9 cellular contexts compared by ENCODE assay signal in the genomic region with DNA sequence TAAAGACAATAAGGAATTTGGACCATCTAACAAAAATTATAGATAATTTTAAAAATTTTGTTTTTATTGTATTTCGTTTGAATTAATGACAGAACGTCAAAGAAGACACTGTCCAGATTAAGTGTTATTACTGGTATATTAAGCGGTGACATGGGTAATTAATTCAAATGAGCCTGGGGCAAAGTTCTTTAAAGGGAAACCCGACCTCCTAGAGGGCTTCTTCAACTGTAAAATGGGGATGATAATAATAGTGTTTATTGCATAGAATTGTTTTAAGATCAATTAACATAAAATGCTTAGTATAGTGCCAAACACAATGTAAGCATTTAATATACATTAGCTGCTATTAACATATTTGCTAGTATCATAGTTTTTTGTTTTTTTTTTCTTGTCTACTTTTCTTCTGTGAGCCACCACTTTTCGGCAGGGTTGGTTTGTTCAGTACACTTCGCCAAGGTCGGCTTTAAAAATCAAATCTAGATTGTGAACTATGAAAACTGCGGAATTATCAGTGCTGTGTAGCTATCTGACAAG. TPM values are rescaled to one million over a fixed set of nuclear protein-coding genes. Genes with fewer than 3 reads are reported as not detected.
DNase-seq lines count a peak whose midpoint lies in the region; ATAC-seq and TF ChIP-seq lines count a peak whose summit lies in the region.
"Had no signal": no experiment of that assay in that cellular context is flagged by ENCODE, and none has a peak within 500 bp of the region (broad histone marks: within the 10 kb centered on the region; RNA-seq: fewer than 3 reads in every experiment).

No MANE protein-coding gene starts in this region.

- DNase-seq in NCI-H2171 treated with DMSO at 0.1 percent for 48 hours (lab: John Stamatoyannopoulos, UW), result peak; percentile 64
- DNase-seq in NCI-H2171 (lab: John Stamatoyannopoulos, UW), result no peak
- DNase-seq in NCI-H146 (lab: John Stamatoyannopoulos, UW), result peak; percentile 70
- no peak for DNase-seq in mammary epithelial cell
- no peak for DNase-seq in DMS53 treated with DMSO at 0.1 percent for 48 hours (lab: John Stamatoyannopoulos, UW; ENCODE audit: unreplicated experiment)
- no peak for DNase-seq in activated CD4-positive, alpha-beta T cell treated with anti-CD3 and anti-CD28 coated beads for 4 hours

- H3K36me3 ChIP-seq in mammary epithelial cell (ENCODE audit: insufficient read depth, low read length) (no peaks in the 10 kb centered on the region), mucosa of stomach (ENCODE audit: control insufficient read depth, insufficient read depth, low read length) (no peaks in the 10 kb centered on the region)

- H3K9ac ChIP-seq in mammary epithelial cell (ENCODE audit: insufficient read depth, low read length) (peak overlapping the region; percentile 87), mucosa of stomach (ENCODE audit: low read length) (peak overlapping the region; percentile 82)

- dilution Hi-C loops in mammary epithelial cell (cut with HindIII; ENCODE audit: low sequenced_read_pairs), result no loop called here

- intact Hi-C loops in mammary epithelial cell (cut with micrococcal nuclease), result loop anchor here (1.0 to 5.0 kb wide), 5 partner anchors 10 to 313 kb away; a partner anchor contains a TSS

- BruUV-seq in mammary epithelial cell (replicated peaks; lab: Mats Ljungman, UMichigan), result TSS peak; percentile 97

- H3K9me3 ChIP-seq in mammary epithelial cell (replicated peaks; ENCODE audit: insufficient read depth, low read length), result no peaks in the 10 kb centered on the region
- no peaks in the 10 kb centered on the region for H3K9me3 ChIP-seq in mucosa of stomach (ENCODE audit: control insufficient read depth, low read length)

- H4K20me1 ChIP-seq in mammary epithelial cell (ENCODE audit: insufficient read depth, low read length), result no peaks in the 10 kb centered on the region

- H3K4me3 ChIP-seq in mammary epithelial cell (replicated peaks in 1 of 3; ENCODE audit: insufficient read depth in 1 of 3, low read depth in 2 of 3, low read length in 3 of 3), result peak overlapping the region; percentile 80 to 95 (median 81)
- H3K4me3 ChIP-seq in mucosa of stomach (ENCODE audit: low read length), result peak overlapping the region; percentile 79

- WGBS in mammary epithelial cell (ENCODE audit: low coverage, missing lambda C conversion rate), result 1% methylated on average over 8 of the region's 8 CpGs

- in situ Hi-C loops in mammary epithelial cell (cut with MboI; ENCODE audit: low sequenced_read_pairs in 2 of 2), result loop anchor here in 1 of 2 donors (25.0 kb wide), 1 partner anchor 188 kb away; no protein-coding TSS in a partner anchor

- H3K4me1 ChIP-seq in mammary epithelial cell (ENCODE audit: insufficient read depth, low read length) (peaks cover 7% of the 10 kb centered on the region), mucosa of stomach (ENCODE audit: control insufficient read depth, insufficient read depth, low read length) (peaks cover 17% of the 10 kb centered on the region)

- H3K27ac ChIP-seq in mammary epithelial cell (ENCODE audit: insufficient read depth, low read depth, low read length), result peak overlapping the region; percentile 81

- no peak for TF ChIP-seq CTCF in mammary epithelial cell (conservative IDR thresholded peaks at IDR 0.05 in 1 of 2, IDR thresholded peaks at IDR 0.05 in 1 of 2; ENCODE audit: extremely low read depth in 1 of 2, insufficient read depth in 1 of 2, low read depth in 1 of 2, low read length in 2 of 2)

- no peak for ATAC-seq in HG02970 (IDR thresholded peaks at IDR 0.05; ENCODE audit: low FRiP score, unreplicated experiment)

- H3K27me3 ChIP-seq in mammary epithelial cell (ENCODE audit: insufficient read depth, low read length) (no peaks in the 10 kb centered on the region), mucosa of stomach (ENCODE audit: control insufficient read depth, insufficient read depth, low read length) (no peaks in the 10 kb centered on the region)

- peak overlapping the region; percentile 90 for H3K4me2 ChIP-seq in mammary epithelial cell (ENCODE audit: insufficient read depth, low read depth, low read length)

- H2AFZ ChIP-seq in mammary epithelial cell (ENCODE audit: low read depth, low read length), result peak overlapping the region; percentile 96

- CTCF ChIA-PET in mammary epithelial cell (lab: Charles Lee; ENCODE audit: low non-redundant PET), result no interaction called here

- H3K79me2 ChIP-seq in mammary epithelial cell (ENCODE audit: insufficient read depth, low read length), result peaks cover 45% of the 10 kb centered on the region

RNA-seq across cellular contexts. Expression of a gene that starts 0.5 kb away (rescaled TPM):
- 10 to 100 TPM; 45.0 to 65.0 TPM for total RNA-seq in mammary epithelial cell
- polyA plus RNA-seq in mammary epithelial cell, result 21.3 TPM
- 44.1 TPM for polyA minus RNA-seq in mammary epithelial cell

RNA-seq across cellular contexts. Expression of a gene that starts 3.8 kb away (rescaled TPM):
- not detected for total RNA-seq in mammary epithelial cell
- polyA plus RNA-seq in mammary epithelial cell, result not detected
- polyA minus RNA-seq in mammary epithelial cell, result not detected
- total RNA-seq: Daoy had no signal

Comparison
In these comparisons a context has a peak if more than half of its experiments do, and no peak if none do; other contexts are left out.
1. DNase-seq: peak in NCI-H2171 treated with DMSO at 0.1 percent for 48 hours (single experiment) and NCI-H146 (single experiment); none in NCI-H2171 (single experiment), mammary epithelial cell (single experiment), DMS53 treated with DMSO at 0.1 percent for 48 hours (single experiment) and activated CD4-positive, alpha-beta T cell treated with anti-CD3 and anti-CD28 coated beads for 4 hours (0 of 2).